In genomic region chr13:104757712-104758111, GRCh38 we compare ENCODE assay signal across 26 cellular contexts.
"Had no signal": no experiment of that assay in that cellular context is flagged by ENCODE, and none has a peak within 500 bp of the region (broad histone marks: within the 10 kb centered on the region; RNA-seq: fewer than 3 reads in every experiment).

No MANE protein-coding gene starts in this region.

- H3K9ac ChIP-seq: parathyroid adenoma had no signal

- H3K4me3 Mint-ChIP-seq: activated B cell treated with CpG ODN at 0.5 μM for 24 hours; activated CD8-positive, alpha-beta T cell treated with anti-CD3 and anti-CD28 coated beads for 36 hours; activated T-cell treated with anti-CD3 and anti-CD28 coated beads, Interleukin-2, amount 50 U/mL, for 4 hours; activated T-helper 17 cell treated with anti-CD3 and anti-CD28 coated beads, Interleukin-2, amount 50 U/mL, for 72 hours; dendritic cell treated with granulocyte-macrophage colony-stimulating factor and Interleukin-4, amounts not matched to agents 40 ng/mL and 50 ng/mL, for 4 days; naive thymus-derived CD8-positive, alpha-beta T cell; neural crest cell; T-helper 2 cell treated with Interferon-gamma antibody and Interleukin-4, amounts not matched to agents 5 μg/mL and 100 μg/mL, for 36 hours had no signal

- H3K27ac ChIP-seq: gastrocnemius medialis, parathyroid adenoma, spleen, tibial nerve had no signal

- H3K9me3 Mint-ChIP-seq: activated B cell treated with CpG ODN at 0.5 μM for 24 hours; activated CD8-positive, alpha-beta T cell treated with anti-CD3 and anti-CD28 coated beads for 36 hours; activated T-cell treated with anti-CD3 and anti-CD28 coated beads, Interleukin-2, amount 50 U/mL, for 4 hours; activated T-helper 17 cell treated with anti-CD3 and anti-CD28 coated beads, Interleukin-2, amount 50 U/mL, for 72 hours; naive thymus-derived CD8-positive, alpha-beta T cell; T-helper 2 cell treated with Interferon-gamma antibody and Interleukin-4, amounts not matched to agents 5 μg/mL and 100 μg/mL, for 36 hours had no signal

- H3K36me3 ChIP-seq: gastrocnemius medialis, spleen, tibial nerve had no signal

- H3K4me1 ChIP-seq: gastrocnemius medialis, parathyroid adenoma, spleen, tibial nerve had no signal

- H3K27me3 Mint-ChIP-seq: activated B cell treated with CpG ODN at 0.5 μM for 24 hours; activated CD8-positive, alpha-beta T cell treated with anti-CD3 and anti-CD28 coated beads for 36 hours; activated T-helper 17 cell treated with anti-CD3 and anti-CD28 coated beads, Interleukin-2, amount 50 U/mL, for 72 hours; dendritic cell treated with granulocyte-macrophage colony-stimulating factor and Interleukin-4, amounts not matched to agents 40 ng/mL and 50 ng/mL, for 4 days had no signal

- H3K79me2 ChIP-seq: parathyroid adenoma had no signal

- H3K27me3 ChIP-seq: gastrocnemius medialis, spleen, tibial nerve had no signal

- H3K36me3 Mint-ChIP-seq: naive thymus-derived CD8-positive, alpha-beta T cell had no signal

- ATAC-seq: activated CD8-positive, alpha-beta T cell treated with anti-CD3 and anti-CD28 coated beads for 36 hours; activated T-cell treated with anti-CD3 and anti-CD28 coated beads, Interleukin-2, amount 50 U/mL, for 4 hours; activated T-helper 17 cell treated with anti-CD3 and anti-CD28 coated beads, Interleukin-2, amount 50 U/mL, for 72 hours; gastrocnemius medialis; left ventricle myocardium superior; naive thymus-derived CD8-positive, alpha-beta T cell had no signal

- H3K27ac Mint-ChIP-seq: activated B cell treated with CpG ODN at 0.5 μM for 24 hours; activated CD8-positive, alpha-beta T cell treated with anti-CD3 and anti-CD28 coated beads for 36 hours; activated T-helper 17 cell treated with anti-CD3 and anti-CD28 coated beads, Interleukin-2, amount 50 U/mL, for 72 hours; dendritic cell treated with granulocyte-macrophage colony-stimulating factor and Interleukin-4, amounts not matched to agents 40 ng/mL and 50 ng/mL, for 4 days; naive thymus-derived CD8-positive, alpha-beta T cell; T-helper 2 cell treated with Interferon-gamma antibody and Interleukin-4, amounts not matched to agents 5 μg/mL and 100 μg/mL, for 36 hours had no signal

- H3K4me3 ChIP-seq: gastrocnemius medialis, spleen, tibial nerve had no signal

- H2AFZ ChIP-seq: parathyroid adenoma had no signal

- DNase-seq: activated B cell treated with CpG ODN at 0.5 μM for 24 hours; activated CD4-positive, alpha-beta T cell treated with anti-CD3 and anti-CD28 coated beads, Interleukin-2, amount 50 U/mL, for 1 hour; activated CD8-positive, alpha-beta T cell treated with anti-CD3 and anti-CD28 coated beads for 36 hours; activated gamma-delta T cell treated with Interleukin-2 at 50 U/mL for 16 hours; activated naive CD4-positive, alpha-beta T cell treated with anti-CD3 and anti-CD28 coated beads, Interleukin-2, amount 50 U/mL, for 16 hours; activated T-cell treated with anti-CD3 and anti-CD28 coated beads, Interleukin-2, amount 50 U/mL, for 4 hours; anterior cingulate cortex; caudate nucleus; effector CD8-positive, alpha-beta T cell; gastrocnemius medialis; glutamatergic neuron; left cardiac atrium; left ventricle myocardium superior; midbrain; naive thymus-derived CD8-positive, alpha-beta T cell; nucleus accumbens; right cardiac atrium; spleen; stimulated activated naive CD4-positive, alpha-beta T cell; T-helper 1 cell had no signal

- H3K4me1 Mint-ChIP-seq: activated B cell treated with CpG ODN at 0.5 μM for 24 hours; activated T-helper 17 cell treated with anti-CD3 and anti-CD28 coated beads, Interleukin-2, amount 50 U/mL, for 72 hours; naive thymus-derived CD8-positive, alpha-beta T cell had no signal

- H3K9me3 ChIP-seq: gastrocnemius medialis, spleen, tibial nerve had no signal
